ENCODE assay signal across 8 cellular contexts in the genomic region with DNA sequence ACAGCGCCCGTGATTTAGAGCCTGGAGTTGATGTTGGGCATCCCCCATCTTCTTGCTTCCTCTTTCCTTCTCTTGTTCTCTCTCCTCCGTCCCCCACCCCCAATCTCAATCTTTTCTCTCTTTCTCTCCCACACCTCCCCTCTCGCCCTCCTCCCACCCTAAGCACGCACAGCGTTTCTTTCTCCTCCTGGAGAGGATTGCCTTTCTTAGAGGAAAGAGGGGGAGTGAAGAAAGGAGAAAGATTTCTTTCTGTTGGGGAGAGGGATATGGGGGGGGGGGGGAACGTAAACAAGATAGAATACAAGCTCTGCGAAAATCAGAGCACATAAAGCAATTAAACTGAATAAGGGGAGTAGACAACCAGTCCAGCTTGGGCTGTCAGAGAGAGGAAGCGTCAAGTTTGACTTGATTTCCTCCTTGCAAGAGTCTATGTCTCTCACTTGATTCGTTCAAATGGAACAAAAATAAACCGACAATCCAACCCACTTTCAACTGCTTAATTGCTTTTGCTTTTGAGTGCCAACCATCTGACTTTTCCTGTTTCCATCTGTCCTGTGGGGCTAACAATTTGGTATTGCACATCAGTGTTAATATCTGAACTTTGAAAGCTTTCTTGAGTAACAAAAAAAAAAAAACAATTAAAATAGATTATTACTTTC. TPM values are rescaled to one million over a fixed set of nuclear protein-coding genes. Genes with fewer than 3 reads are reported as not detected.
DNase-seq lines count a peak whose midpoint lies in the region; TF ChIP-seq lines count a peak whose summit lies in the region.

No MANE protein-coding gene starts in this region.

- TF ChIP-seq POLR2A in testis (IDR thresholded peaks at IDR 0.05), result no peak

- TF ChIP-seq CTCF in testis (IDR thresholded peaks at IDR 0.05), result no peak

- DNase-seq in NCI-H2081 (lab: John Stamatoyannopoulos, UW) (peak; percentile 18 to 70), NCI-H2081 treated with DMSO at 0.1 percent for 48 hours (lab: John Stamatoyannopoulos, UW) (no peak), SJCRH30 (peak in 1 of 2 experiments; percentile 6), iPS DF 6.9 (ENCODE audit: low read depth, low spot score) (no peak), testis (no peak), kidney glomerular epithelial cell (lab: John Stamatoyannopoulos, UW) (no peak), 8988T (no peak)
- no peak for DNase-seq in activated CD4-positive, CD25-positive, alpha-beta regulatory T cell treated with anti-CD3 and anti-CD28 coated beads, Interleukin-2, amount 50 U/mL, for 72 hours

- no peaks in the 10 kb centered on the region for H3K36me3 ChIP-seq in SJCRH30
- no peaks in the 10 kb centered on the region for H3K36me3 ChIP-seq in iPS DF 6.9 (ENCODE audit: control insufficient read depth, insufficient read depth, low read length)
- no peaks in the 10 kb centered on the region for H3K36me3 ChIP-seq in testis (ENCODE audit: low read depth, missing control alignments)

- H3K4me1 ChIP-seq in SJCRH30 (no peaks in the 10 kb centered on the region), iPS DF 6.9 (ENCODE audit: control insufficient read depth, insufficient read depth, low read length) (no peaks in the 10 kb centered on the region), testis (peaks cover 4% of the 10 kb centered on the region)

- intact Hi-C loops in testis (cut with DNase I; ENCODE audit: low total_unique reads), result no loop called here

- 100% methylated on average over 2 of the region's 11 CpGs for WGBS in iPS DF 6.9 (ENCODE audit: insufficient coverage, insufficient read length)
- whole genome bisulfite sequencing in testis, 2 donors, result 5 to 8% methylated on average over 11 of the region's 11 CpGs

- peak overlapping the region; percentile 68 for H3K4me3 ChIP-seq in SJCRH30
- H3K4me3 ChIP-seq in iPS DF 6.9 (ENCODE audit: low read length), result peak overlapping the region; percentile 96; the same call in 1 of the 2 replicates
- H3K4me3 ChIP-seq in testis, result peak overlapping the region; percentile 38 to 40

- no peaks in the 10 kb centered on the region for H3K9me3 ChIP-seq in SJCRH30 (replicated peaks)
- H3K9me3 ChIP-seq in iPS DF 6.9 (ENCODE audit: control insufficient read depth, insufficient read depth, low read length), result no peaks in the 10 kb centered on the region
- H3K9me3 ChIP-seq in testis, result no peaks in the 10 kb centered on the region

- H3K27ac ChIP-seq in SJCRH30 (0 out of 2 replicates have a peak overlapping the region, but pooled peaks have one; percentile 15), iPS DF 6.9 (ENCODE audit: low read length) (no peak overlapping the region), testis (no peak overlapping the region)

- no peaks in the 10 kb centered on the region for H3K27me3 ChIP-seq in SJCRH30
- H3K27me3 ChIP-seq in iPS DF 6.9 (ENCODE audit: control insufficient read depth, insufficient read depth, low read length), result no peaks in the 10 kb centered on the region
- H3K27me3 ChIP-seq in testis, result no peaks in the 10 kb centered on the region

RNA-seq across cellular contexts. Expression of gene SYT1, which starts 0.9 kb away (rescaled TPM):
- total RNA-seq in SJCRH30 (2014; rRNA removed; shearing (Covaris generic)), result 4.9 and 6.8 TPM in 2 replicates
- 1 to 10 TPM; 1.3 to 1.7 TPM for total RNA-seq in testis
- 1.1 TPM for polyA plus RNA-seq in testis (ENCODE audit: insufficient read depth, low read depth, low replicate concordance)

Comparison
In these comparisons a context has a peak if more than half of its experiments do, and no peak if none do; other contexts are left out.
1. DNase-seq: peak in NCI-H2081 (2 of 2); none in NCI-H2081 treated with DMSO at 0.1 percent for 48 hours (single experiment), iPS DF 6.9 (single experiment), testis (single experiment), kidney glomerular epithelial cell (single experiment), activated CD4-positive, CD25-positive, alpha-beta regulatory T cell treated with anti-CD3 and anti-CD28 coated beads, Interleukin-2, amount 50 U/mL, for 72 hours (single experiment) and 8988T (single experiment).
2. H3K4me3 ChIP-seq: peak in every context shown above with its lines; median percentile 96 in iPS DF 6.9; 68 in SJCRH30; 39 in testis.